In genomic region chr19:8577247-8577646, GRCh38 we compare ENCODE assay signal across 10 cellular contexts. TPM values are rescaled to one million over a fixed set of nuclear protein-coding genes. Genes with fewer than 3 reads are reported as not detected.
DNase-seq lines count a peak whose midpoint lies in the region; ATAC-seq and TF ChIP-seq lines count a peak whose summit lies in the region.
"Had no signal": no experiment of that assay in that cellular context is flagged by ENCODE, and none has a peak within 500 bp of the region (broad histone marks: within the 10 kb centered on the region; RNA-seq: fewer than 3 reads in every experiment).

TSS of gene MYO1F (minus strand) at chr19:8577442. CDS start at chr19:8577309, 133 bp downstream.

- peak within 1 kb of the TSS in 1 of 2 donors; percentile 85 for H3K27ac ChIP-seq in lung (ENCODE audit: low read depth in 1 of 2, low read length in 1 of 2)
- peak within 1 kb of the TSS; percentile 70 for H3K27ac ChIP-seq in upper lobe of right lung
- no peak within 1 kb of the TSS for H3K27ac ChIP-seq in endodermal cell (ENCODE audit: low read depth, low read length)

- no peaks in the 10 kb centered on the region for H3K27me3 ChIP-seq in lung (ENCODE audit: control insufficient read depth, insufficient read depth)
- H3K27me3 ChIP-seq in upper lobe of right lung: no peaks in the 10 kb centered on the region
- H3K27me3 ChIP-seq in endodermal cell (ENCODE audit: control insufficient read depth, insufficient read depth, low read length, poor library complexity, severe bottlenecking): no peaks in the 10 kb centered on the region

- ATAC-seq in activated T-cell treated with anti-CD3 and anti-CD28 coated beads, Interleukin-2, amount 50 U/mL, for 72 hours (replicated peaks in 1 of 2): no peak
- ATAC-seq in lung (ENCODE audit: insufficient read depth, low FRiP score) (peak; percentile 60), upper lobe of right lung (peak; percentile 75), GM19467 (IDR thresholded peaks at IDR 0.05; ENCODE audit: unreplicated experiment) (no peak)

- intact Hi-C loops in activated T-helper 1 cell treated with anti-CD3 and anti-CD28 coated beads, Interleukin-12 subunit alpha, Interleukin-12 subunit beta, Interleukin-2, Interleukin-4 antibody, amounts not matched to agents 30 ng/mL and 10 ng/mL and 1 ng/mL, durations not matched to agents 14 hours and 24 hours and 36 hours (cut with micrococcal nuclease): loop anchor here (5.0 kb wide), 1 partner anchor 225 kb away; no protein-coding TSS in a partner anchor
- intact Hi-C loops in upper lobe of right lung (cut with DNase I): no loop called here

- H3K36me3 ChIP-seq in lung (ENCODE audit: control insufficient read depth in 2 of 2, insufficient read depth in 2 of 2, low read length in 2 of 2) (no peaks in the 10 kb centered on the region), upper lobe of right lung (no peaks in the 10 kb centered on the region), endodermal cell (ENCODE audit: control insufficient read depth, insufficient read depth, low read length) (no peaks in the 10 kb centered on the region)

- H3K9ac ChIP-seq in endodermal cell (ENCODE audit: extremely low read depth, low read length, poor library complexity, severe bottlenecking): no peak within 1 kb of the TSS

- DNase-seq in activated T-cell treated with anti-CD3 and anti-CD28 coated beads, Interleukin-2, amount 50 U/mL, for 72 hours: peak; percentile 23 to 35
- DNase-seq in activated T-cell treated with anti-CD3 and anti-CD28 coated beads for 4 hours (no peak), lung (ENCODE audit: low spot score) (peak; percentile 64), upper lobe of right lung (peak; percentile 83), NCI-H510A (lab: John Stamatoyannopoulos, UW) (no peak), endodermal cell (no peak)
- no peak for DNase-seq in activated T-helper 1 cell treated with anti-CD3 and anti-CD28 coated beads, Interleukin-12 subunit alpha, Interleukin-12 subunit beta, Interleukin-2, Interleukin-4 antibody, amounts not matched to agents 30 ng/mL and 10 ng/mL and 1 ng/mL, durations not matched to agents 14 hours and 24 hours and 36 hours (ENCODE audit: low spot score)
- DNase-seq: H9, NCI-H2029 had no signal

- H3K4me1 ChIP-seq in lung (ENCODE audit: control insufficient read depth in 2 of 2, insufficient read depth in 2 of 2, low read length in 2 of 2): peaks cover 0 to 14% of the 10 kb centered on the region in 2 donors
- peaks cover 29% of the 10 kb centered on the region for H3K4me1 ChIP-seq in upper lobe of right lung
- peaks cover 5% of the 10 kb centered on the region for H3K4me1 ChIP-seq in endodermal cell (ENCODE audit: control insufficient read depth, insufficient read depth, low read length)

- H3K4me3 ChIP-seq in lung (peak within 1 kb of the TSS; percentile 36), upper lobe of right lung (peak within 1 kb of the TSS; percentile 55), endodermal cell (ENCODE audit: low read length) (no peak within 1 kb of the TSS)

- peaks cover 6% of the 10 kb centered on the region for H3K27me3 Mint-ChIP-seq in activated T-cell treated with anti-CD3 and anti-CD28 coated beads, Interleukin-2, amount 50 U/mL, for 72 hours (ENCODE audit: low read depth)
- H3K27me3 Mint-ChIP-seq in activated T-helper 1 cell treated with anti-CD3 and anti-CD28 coated beads, Interleukin-12 subunit alpha, Interleukin-12 subunit beta, Interleukin-2, Interleukin-4 antibody, amounts not matched to agents 30 ng/mL and 10 ng/mL and 1 ng/mL, durations not matched to agents 14 hours and 24 hours and 36 hours (ENCODE audit: insufficient read depth): peaks cover 3% of the 10 kb centered on the region
- H3K27me3 Mint-ChIP-seq in endodermal cell (ENCODE audit: insufficient read depth): peaks cover 24% of the 10 kb centered on the region

- H3K4me3 Mint-ChIP-seq in activated T-cell treated with anti-CD3 and anti-CD28 coated beads, Interleukin-2, amount 50 U/mL, for 72 hours: peak within 1 kb of the TSS; percentile 89 to 92
- H3K4me3 Mint-ChIP-seq in activated T-helper 1 cell treated with anti-CD3 and anti-CD28 coated beads, Interleukin-12 subunit alpha, Interleukin-12 subunit beta, Interleukin-2, Interleukin-4 antibody, amounts not matched to agents 30 ng/mL and 10 ng/mL and 1 ng/mL, durations not matched to agents 14 hours and 24 hours and 36 hours: peak within 1 kb of the TSS; percentile 97
- H3K4me3 Mint-ChIP-seq in endodermal cell: no peak within 1 kb of the TSS

- H3K36me3 Mint-ChIP-seq in activated T-cell treated with anti-CD3 and anti-CD28 coated beads, Interleukin-2, amount 50 U/mL, for 72 hours (ENCODE audit: insufficient read depth in 2 of 2): peaks cover 0 to 1% of the 10 kb centered on the region in 2 donors
- H3K36me3 Mint-ChIP-seq in activated T-helper 1 cell treated with anti-CD3 and anti-CD28 coated beads, Interleukin-12 subunit alpha, Interleukin-12 subunit beta, Interleukin-2, Interleukin-4 antibody, amounts not matched to agents 30 ng/mL and 10 ng/mL and 1 ng/mL, durations not matched to agents 14 hours and 24 hours and 36 hours (ENCODE audit: low read depth): peaks cover 28% of the 10 kb centered on the region
- no peaks in the 10 kb centered on the region for H3K36me3 Mint-ChIP-seq in endodermal cell (ENCODE audit: low read depth)

- H3K4me1 Mint-ChIP-seq in activated T-cell treated with anti-CD3 and anti-CD28 coated beads, Interleukin-2, amount 50 U/mL, for 72 hours (ENCODE audit: low read depth): peaks cover 55% of the 10 kb centered on the region
- peaks cover 59% of the 10 kb centered on the region for H3K4me1 Mint-ChIP-seq in activated T-helper 1 cell treated with anti-CD3 and anti-CD28 coated beads, Interleukin-12 subunit alpha, Interleukin-12 subunit beta, Interleukin-2, Interleukin-4 antibody, amounts not matched to agents 30 ng/mL and 10 ng/mL and 1 ng/mL, durations not matched to agents 14 hours and 24 hours and 36 hours (ENCODE audit: low read depth)
- H3K4me1 Mint-ChIP-seq in endodermal cell: peaks cover 4% of the 10 kb centered on the region

- TF ChIP-seq CTCF in lung (IDR thresholded peaks at IDR 0.05; ENCODE audit: control extremely low read depth, extremely low read depth) (no peak), upper lobe of right lung (IDR thresholded peaks at IDR 0.05) (no peak), endodermal cell (conservative IDR thresholded peaks at IDR 0.05) (no peak)

- 5 to 11% methylated on average over 7 of the region's 7 CpGs for WGBS in lung, 2 donors
- 79% methylated on average over 3 of the region's 7 CpGs; no CpG with 5 or more reads in 1 of the 2 experiments for WGBS in endodermal cell (ENCODE audit: insufficient coverage in 1 of 2, insufficient read length in 1 of 2), 2 experiments

- H3K9me3 ChIP-seq in lung (ENCODE audit: control insufficient read depth in 2 of 2, insufficient read depth in 1 of 2, low read length in 1 of 2) (no peaks in the 10 kb centered on the region), upper lobe of right lung (no peaks in the 10 kb centered on the region), endodermal cell (ENCODE audit: control insufficient read depth, low read length) (no peaks in the 10 kb centered on the region)

- H3K27ac Mint-ChIP-seq in activated T-cell treated with anti-CD3 and anti-CD28 coated beads, Interleukin-2, amount 50 U/mL, for 72 hours: peak within 1 kb of the TSS; percentile 60
- peak within 1 kb of the TSS; percentile 91 for H3K27ac Mint-ChIP-seq in activated T-helper 1 cell treated with anti-CD3 and anti-CD28 coated beads, Interleukin-12 subunit alpha, Interleukin-12 subunit beta, Interleukin-2, Interleukin-4 antibody, amounts not matched to agents 30 ng/mL and 10 ng/mL and 1 ng/mL, durations not matched to agents 14 hours and 24 hours and 36 hours
- H3K27ac Mint-ChIP-seq in endodermal cell: no peak within 1 kb of the TSS

- H3K9me3 Mint-ChIP-seq in activated T-cell treated with anti-CD3 and anti-CD28 coated beads, Interleukin-2, amount 50 U/mL, for 72 hours: no peaks in the 10 kb centered on the region
- no peaks in the 10 kb centered on the region for H3K9me3 Mint-ChIP-seq in activated T-helper 1 cell treated with anti-CD3 and anti-CD28 coated beads, Interleukin-12 subunit alpha, Interleukin-12 subunit beta, Interleukin-2, Interleukin-4 antibody, amounts not matched to agents 30 ng/mL and 10 ng/mL and 1 ng/mL, durations not matched to agents 14 hours and 24 hours and 36 hours
- no peaks in the 10 kb centered on the region for H3K9me3 Mint-ChIP-seq in endodermal cell
- H3K9me3 Mint-ChIP-seq: H9 had no signal

RNA-seq across cellular contexts. Expression of gene MYO1F, which starts in this region (rescaled TPM):
- total RNA-seq in activated T-cell treated with anti-CD3 and anti-CD28 coated beads, Interleukin-2, amount 50 U/mL, for 72 hours: 10 to 100 TPM; 23.3 to 54.1 TPM
- total RNA-seq in activated T-helper 1 cell treated with anti-CD3 and anti-CD28 coated beads, Interleukin-12 subunit alpha, Interleukin-12 subunit beta, Interleukin-2, Interleukin-4 antibody, amounts not matched to agents 30 ng/mL and 10 ng/mL and 1 ng/mL, durations not matched to agents 14 hours and 24 hours and 36 hours: 45.6 and 50.9 TPM in 2 replicates
- total RNA-seq in lung: 100 to 1,000 TPM in 1 of 2 donors, 10 to 100 TPM in 1; 23.4 to 100 TPM
- 100 to 1,000 TPM in 1 of 2 donors, 10 to 100 TPM in 1; 46.1 to 127 TPM for polyA plus RNA-seq in lung
- 106 TPM for total RNA-seq in upper lobe of right lung
- 1 to 10 TPM in 1 of 2 donors, under 1 TPM in 1; 0.57 to 1.1 TPM for total RNA-seq in endodermal cell
- 0.68 TPM for polyA plus RNA-seq in endodermal cell (2013, experiment 1 of 2)
- 0.33 TPM for polyA plus RNA-seq in endodermal cell (2013, experiment 2 of 2)

Comparison
In these comparisons a context has a peak if more than half of its experiments do, and no peak if none do; other contexts are left out.
1. RNA of gene MYO1F (total RNA-seq): 106 TPM in upper lobe of right lung (single experiment), 23.4 to 100 TPM in lung, 23.3 to 54.1 TPM in activated T-cell treated with anti-CD3 and anti-CD28 coated beads, Interleukin-2, amount 50 U/mL, for 72 hours and 45.6 to 50.9 TPM in activated T-helper 1 cell treated with anti-CD3 and anti-CD28 coated beads, Interleukin-12 subunit alpha, Interleukin-12 subunit beta, Interleukin-2, Interleukin-4 antibody, amounts not matched to agents 30 ng/mL and 10 ng/mL and 1 ng/mL, durations not matched to agents 14 hours and 24 hours and 36 hours; 0.57 to 1.1 TPM in endodermal cell; every median in the first group is over 10 times any median in the second.
2. DNase-seq: peak in activated T-cell treated with anti-CD3 and anti-CD28 coated beads, Interleukin-2, amount 50 U/mL, for 72 hours (2 of 2), lung (single experiment) and upper lobe of right lung (single experiment); none in activated T-cell treated with anti-CD3 and anti-CD28 coated beads for 4 hours (single experiment), activated T-helper 1 cell treated with anti-CD3 and anti-CD28 coated beads, Interleukin-12 subunit alpha, Interleukin-12 subunit beta, Interleukin-2, Interleukin-4 antibody, amounts not matched to agents 30 ng/mL and 10 ng/mL and 1 ng/mL, durations not matched to agents 14 hours and 24 hours and 36 hours (single experiment), NCI-H510A (single experiment) and endodermal cell (single experiment).
3. ATAC-seq: peak in lung (single experiment) and upper lobe of right lung (single experiment); none in activated T-cell treated with anti-CD3 and anti-CD28 coated beads, Interleukin-2, amount 50 U/mL, for 72 hours (0 of 2) and GM19467 (single experiment).